ENCODE assay signal across 9 cellular contexts in the genomic region with DNA sequence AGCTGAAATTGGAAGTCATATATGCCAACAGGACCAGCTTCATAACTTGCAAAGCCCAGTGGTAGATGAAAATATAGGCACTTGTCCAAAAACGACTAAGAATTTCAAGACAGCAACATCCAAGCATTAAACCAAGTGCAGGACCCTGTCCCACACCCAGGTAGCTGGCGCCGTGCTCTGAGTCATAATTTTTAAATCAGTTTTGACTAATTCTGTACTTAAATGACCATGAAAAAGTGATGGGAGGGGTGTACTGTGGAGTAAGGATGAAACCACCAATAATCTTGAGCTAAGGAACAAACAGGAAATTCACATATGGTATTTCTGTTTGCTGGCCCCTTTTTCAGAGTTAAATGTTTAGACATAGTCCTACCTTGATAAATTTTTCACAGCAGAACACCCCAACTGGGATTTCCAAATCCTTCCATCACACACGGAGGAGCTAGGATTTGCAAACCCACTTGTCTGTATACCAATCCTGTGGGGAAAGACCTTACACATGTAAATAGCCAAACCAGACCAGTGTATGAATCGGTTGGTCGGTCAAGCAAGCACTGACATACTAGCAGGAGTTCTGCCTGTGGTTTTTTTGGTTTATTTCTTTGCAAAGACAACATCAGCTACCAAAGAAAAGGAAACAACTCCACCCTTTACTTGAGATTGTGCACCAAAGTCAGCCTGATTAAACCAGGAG.
A peak's percentile ranks its signal among the peaks of the same experiment; 100 is the strongest.
DNase-seq lines count a peak whose midpoint lies in the region; ATAC-seq, FAIRE-seq and TF ChIP-seq lines count a peak whose summit lies in the region.
"Had no signal": no experiment of that assay in that cellular context is flagged by ENCODE, and none has a peak within 500 bp of the region (broad histone marks: within the 10 kb centered on the region; RNA-seq: fewer than 3 reads in every experiment).

No MANE protein-coding gene starts in this region.

- 93% methylated on average over 6 of the region's 6 CpGs for WGBS in smooth muscle cell (ENCODE audit: low lambda C conversion rate)
- 90 to 92% methylated on average over 6 of the region's 6 CpGs for whole genome bisulfite sequencing in endodermal cell (ENCODE audit: insufficient coverage in 1 of 2, insufficient read length in 1 of 2), 2 experiments

- H3K36me3 ChIP-seq in smooth muscle cell (ENCODE audit: low read depth): no peaks in the 10 kb centered on the region
- no peaks in the 10 kb centered on the region for H3K36me3 ChIP-seq in endodermal cell (ENCODE audit: control insufficient read depth, insufficient read depth, low read length)

- peaks cover 35% of the 10 kb centered on the region for H3K27me3 Mint-ChIP-seq in T-helper 1 cell treated with Interleukin-12 subunit alpha and Interleukin-12 subunit beta and Interleukin-4 antibody, amounts not matched to agents 30 μg/mL and 1 μg/mL, for 36 hours (ENCODE audit: low read depth)
- H3K27me3 Mint-ChIP-seq in endodermal cell (ENCODE audit: insufficient read depth): peaks cover 11% of the 10 kb centered on the region

- TF ChIP-seq CTCF in smooth muscle cell (IDR thresholded peaks at IDR 0.05; ENCODE audit: borderline replicate concordance, insufficient read depth, poor library complexity, severe bottlenecking) (no peak), endodermal cell (conservative IDR thresholded peaks at IDR 0.05) (no peak)

- peaks cover 6% of the 10 kb centered on the region for H3F3A ChIP-seq in smooth muscle cell (ENCODE audit: low read depth)

- no peaks in the 10 kb centered on the region for H3K27me3 ChIP-seq in smooth muscle cell (ENCODE audit: low read depth)
- H3K27me3 ChIP-seq in endodermal cell (ENCODE audit: control insufficient read depth, insufficient read depth, low read length, poor library complexity, severe bottlenecking): peaks cover 31% of the 10 kb centered on the region

- peak; percentile 84 for FAIRE-seq in GM19239 (lab: Jason Lieb, UNC)

- H3K4me1 ChIP-seq in smooth muscle cell (ENCODE audit: low read depth) (peaks cover 28% of the 10 kb centered on the region), endodermal cell (ENCODE audit: control insufficient read depth, insufficient read depth, low read length) (no peaks in the 10 kb centered on the region)

- no peak overlapping the region for H3K4me2 ChIP-seq in smooth muscle cell

- peak; percentile 77 for ATAC-seq in HG02970 (IDR thresholded peaks at IDR 0.05; ENCODE audit: low FRiP score, unreplicated experiment)

- H3K4me3 ChIP-seq in smooth muscle cell (no peak overlapping the region), endodermal cell (ENCODE audit: low read length) (no peak overlapping the region)

- H3K79me2 ChIP-seq in smooth muscle cell (ENCODE audit: low read depth): no peaks in the 10 kb centered on the region

- H3K36me3 Mint-ChIP-seq in T-helper 1 cell treated with Interleukin-12 subunit alpha and Interleukin-12 subunit beta and Interleukin-4 antibody, amounts not matched to agents 30 μg/mL and 1 μg/mL, for 36 hours (ENCODE audit: low read depth): no peaks in the 10 kb centered on the region
- no peaks in the 10 kb centered on the region for H3K36me3 Mint-ChIP-seq in endodermal cell (ENCODE audit: low read depth)

- H3K9ac ChIP-seq in smooth muscle cell (ENCODE audit: low read depth) (no peak overlapping the region), endodermal cell (ENCODE audit: extremely low read depth, low read length, poor library complexity, severe bottlenecking) (no peak overlapping the region)

- no peaks in the 10 kb centered on the region for H4K20me1 ChIP-seq in smooth muscle cell (ENCODE audit: low read depth)

- H3K9me3 ChIP-seq in smooth muscle cell (replicated peaks; ENCODE audit: low read depth): no peaks in the 10 kb centered on the region
- H3K9me3 ChIP-seq in endodermal cell (ENCODE audit: control insufficient read depth, low read length): no peaks in the 10 kb centered on the region

- H3K9me3 Mint-ChIP-seq in T-helper 1 cell treated with Interleukin-12 subunit alpha and Interleukin-12 subunit beta and Interleukin-4 antibody, amounts not matched to agents 30 μg/mL and 1 μg/mL, for 36 hours: no peaks in the 10 kb centered on the region
- no peaks in the 10 kb centered on the region for H3K9me3 Mint-ChIP-seq in endodermal cell

- peaks cover 12% of the 10 kb centered on the region for H3K4me1 Mint-ChIP-seq in T-helper 1 cell treated with Interleukin-12 subunit alpha and Interleukin-12 subunit beta and Interleukin-4 antibody, amounts not matched to agents 30 μg/mL and 1 μg/mL, for 36 hours (ENCODE audit: low read depth)
- H3K4me1 Mint-ChIP-seq in endodermal cell: peaks cover 27% of the 10 kb centered on the region

- DNase-seq in Caki2 (ENCODE audit: low read depth) (peak; percentile 51), GM19239 (ENCODE audit: insufficient read length, low spot score) (peak; percentile 32), smooth muscle cell (lab: John Stamatoyannopoulos, UW; ENCODE audit: unreplicated experiment) (no peak), endodermal cell (no peak), HK-2 (ENCODE audit: unreplicated experiment) (no peak), GM19238 (ENCODE audit: insufficient read length, low spot score) (no peak)
- DNase-seq: activated T-cell treated with anti-CD3 and anti-CD28 coated beads, Interleukin-2, amount 50 U/mL, for 1 hour had no signal

- in situ Hi-C loops in Caki2 (cut with HindIII; ENCODE audit: low pct_unique_long_range_greater_than_20kb, low sequenced_read_pairs): no loop called here

- H3K27ac Mint-ChIP-seq in T-helper 1 cell treated with Interleukin-12 subunit alpha and Interleukin-12 subunit beta and Interleukin-4 antibody, amounts not matched to agents 30 μg/mL and 1 μg/mL, for 36 hours: peak overlapping the region; percentile 26
- no peak overlapping the region for H3K27ac Mint-ChIP-seq in endodermal cell

- H3K4me3 Mint-ChIP-seq in T-helper 1 cell treated with Interleukin-12 subunit alpha and Interleukin-12 subunit beta and Interleukin-4 antibody, amounts not matched to agents 30 μg/mL and 1 μg/mL, for 36 hours: no peak overlapping the region
- H3K4me3 Mint-ChIP-seq in endodermal cell: no peak overlapping the region

- no peak overlapping the region for H2AFZ ChIP-seq in smooth muscle cell (ENCODE audit: low read depth)

- H3K27ac ChIP-seq in smooth muscle cell (ENCODE audit: low read depth) (no peak overlapping the region), endodermal cell (ENCODE audit: low read depth, low read length) (no peak overlapping the region)

Comparison
In these comparisons a context has a peak if more than half of its experiments do, and no peak if none do; other contexts are left out.
1. DNase-seq: peak in Caki2 (single experiment) and GM19239 (single experiment); none in smooth muscle cell (single experiment), endodermal cell (single experiment), HK-2 (single experiment) and GM19238 (single experiment).